Comparison of ENCODE assay signal across 8 cellular contexts in genomic region chr16:81035975-81036750, GRCh38. TPM values are rescaled to one million over a fixed set of nuclear protein-coding genes. Genes with fewer than 3 reads are reported as not detected.
DNase-seq lines count a peak whose midpoint lies in the region; ATAC-seq and TF ChIP-seq lines count a peak whose summit lies in the region.

No MANE protein-coding gene starts in this region.

- peaks cover 9% of the 10 kb centered on the region for H3K4me1 ChIP-seq in hepatocyte (ENCODE audit: insufficient read depth)
- peaks cover 0 to 32% (median 23%) of the 10 kb centered on the region in 4 donors for H3K4me1 ChIP-seq in sigmoid colon

- TF ChIP-seq CTCF in hepatocyte (IDR thresholded peaks at IDR 0.05; ENCODE audit: poor library complexity) (no peak), sigmoid colon (IDR thresholded peaks at IDR 0.05) (no peak)

- H3K9me3 ChIP-seq in hepatocyte (ENCODE audit: low read depth) (no peaks in the 10 kb centered on the region), sigmoid colon (no peaks in the 10 kb centered on the region)

- H3K27me3 ChIP-seq in hepatocyte: no peaks in the 10 kb centered on the region
- no peaks in the 10 kb centered on the region for H3K27me3 ChIP-seq in sigmoid colon

- TF ChIP-seq POLR2A in sigmoid colon (IDR thresholded peaks at IDR 0.05): no peak

- peak overlapping the region; percentile 93 for H3K4me2 ChIP-seq in hepatocyte

- WGBS in hepatocyte (ENCODE audit: low lambda C conversion rate, missing lambda C conversion rate): under 1% methylated on average over 65 of the region's 80 CpGs
- 0 to 1% methylated on average over 80 of the region's 80 CpGs for WGBS in sigmoid colon, 2 donors

- H3K36me3 ChIP-seq in hepatocyte (replicated peaks; ENCODE audit: insufficient read depth, low read depth) (no peaks in the 10 kb centered on the region), sigmoid colon (peaks cover 0 to under 1% (median 0%) of the 10 kb centered on the region in 4 donors)

- ATAC-seq in HG02973 (IDR thresholded peaks at IDR 0.05; ENCODE audit: unreplicated experiment): peak; percentile 49

- H2AFZ ChIP-seq in hepatocyte: peak overlapping the region; percentile 84

- no peak for TF ChIP-seq EP300 in sigmoid colon (IDR thresholded peaks at IDR 0.05)

- H3K9me2 ChIP-seq in hepatocyte (replicated peaks; ENCODE audit: insufficient read depth): no peaks in the 10 kb centered on the region

- DNase-seq in SIG-M5 treated with dmso at 0.1 percent for 504 hours (lab: John Stamatoyannopoulos, UW; ENCODE audit: unreplicated experiment): peak; percentile 21
- DNase-seq in SIG-M5 (lab: John Stamatoyannopoulos, UW): no peak
- DNase-seq in RPMI7951 (ENCODE audit: low read depth): peak; percentile 23
- peak; percentile 20 for DNase-seq in amniotic epithelial cell (ENCODE audit: low read depth)
- DNase-seq in hepatocyte (ENCODE audit: low spot score): peak; percentile 67
- DNase-seq in sigmoid colon: peak; percentile 72
- DNase-seq in NCI-H524 treated with DMSO at 0.1 percent for 48 hours (lab: John Stamatoyannopoulos, UW): no peak

- H3K27ac ChIP-seq in hepatocyte (peak overlapping the region; percentile 87), sigmoid colon (peak overlapping the region; percentile 60 to 86 (median 78))

- intact Hi-C loops in sigmoid colon (cut with DNase I): loop anchor here (2.0 to 10.0 kb wide), 5 partner anchors 29 to 701 kb away; partner anchors contain the start of genes C16orf46, CENPN, CMC2 and GCSH

- peak overlapping the region; percentile 87 for H3K4me3 ChIP-seq in hepatocyte
- peak overlapping the region; percentile 61 to 84 (median 71) for H3K4me3 ChIP-seq in sigmoid colon

- H3K79me2 ChIP-seq in hepatocyte: peaks cover 46% of the 10 kb centered on the region

- H4K20me1 ChIP-seq in hepatocyte (ENCODE audit: insufficient read depth, poor library complexity, severe bottlenecking): peaks cover 20% of the 10 kb centered on the region

RNA-seq across cellular contexts. Expression of gene ATMIN, which starts 0.5 kb away (rescaled TPM):
- total RNA-seq in RPMI7951 (2014; rRNA removed; shearing (Covaris generic)): 27.9 and 33.5 TPM in 2 replicates
- total RNA-seq in hepatocyte (50.8 and 58.4 TPM in 2 replicates), sigmoid colon (10 to 100 TPM; 26.3 to 31.9 (median 28.4) TPM)
- polyA plus RNA-seq in hepatocyte (30.7 and 35.6 TPM in 2 replicates), sigmoid colon (10 to 100 TPM; 14.1 to 18.6 (median 16.0) TPM)

RNA-seq across cellular contexts. Expression of gene CENPN, which starts 29.1 kb away (rescaled TPM):
- total RNA-seq in RPMI7951 (2014; rRNA removed; shearing (Covaris generic)): 231 and 322 TPM in 2 replicates
- total RNA-seq in hepatocyte (13.6 and 14.2 TPM in 2 replicates), sigmoid colon (1 to 10 TPM; 3.8 to 5.3 (median 4.2) TPM)
- polyA plus RNA-seq in hepatocyte (16.4 and 16.8 TPM in 2 replicates), sigmoid colon (10 to 100 TPM in 2 of 3 donors, 1 to 10 TPM in 1; 5.4 to 12.1 (median 10.4) TPM)

RNA-seq across cellular contexts. Expression of gene CMC2, which starts 29.5 kb away (rescaled TPM):
- 148 and 155 TPM in 2 replicates for total RNA-seq in RPMI7951 (2014; rRNA removed; shearing (Covaris generic))
- total RNA-seq in hepatocyte (47.4 and 77.6 TPM in 2 replicates), sigmoid colon (10 to 100 TPM; 35.2 to 54.6 (median 45.7) TPM)
- polyA plus RNA-seq in hepatocyte (132 and 133 TPM in 2 replicates), sigmoid colon (100 to 1,000 TPM; 107 to 136 (median 124) TPM)

RNA-seq across cellular contexts. Expression of gene C16orf46, which starts 40.9 kb away (rescaled TPM):
- total RNA-seq in RPMI7951 (2014; rRNA removed; shearing (Covaris generic)): 0.60 and 4.1 TPM in 2 replicates
- total RNA-seq in hepatocyte (1.0 and 2.5 TPM in 2 replicates), sigmoid colon (1 to 10 TPM in 1 of 4 donors, under 1 TPM in 1, not detected in 2; 0.27 to 1.1 TPM)
- polyA plus RNA-seq in hepatocyte (0.62 and 1.9 TPM in 2 replicates), sigmoid colon (1 to 10 TPM in 1 of 3 donors, not detected in 2; 1.1 TPM)

Comparison
In these comparisons a context has a peak if more than half of its experiments do, and no peak if none do; other contexts are left out.
1. DNase-seq: peak in SIG-M5 treated with dmso at 0.1 percent for 504 hours (single experiment), RPMI7951 (single experiment), amniotic epithelial cell (single experiment), hepatocyte (single experiment) and sigmoid colon (single experiment); none in SIG-M5 (single experiment) and NCI-H524 treated with DMSO at 0.1 percent for 48 hours (single experiment).
2. RNA of gene CENPN, which starts 29.1 kb away (total RNA-seq): 231 to 322 TPM in RPMI7951; 13.6 to 14.2 TPM in hepatocyte and 3.8 to 5.3 TPM in sigmoid colon; every median in the first group is over 10 times any median in the second.